15 cellular contexts compared by ENCODE assay signal in genomic region chr4:100721077-100721476, GRCh38.
DNase-seq lines count a peak whose midpoint lies in the region; ATAC-seq and TF ChIP-seq lines count a peak whose summit lies in the region.
"Had no signal": no experiment of that assay in that cellular context is flagged by ENCODE, and none has a peak within 500 bp of the region (broad histone marks: within the 10 kb centered on the region; RNA-seq: fewer than 3 reads in every experiment).

No MANE protein-coding gene starts in this region.

- 37% methylated on average over 2 of the region's 2 CpGs for WGBS in SK-N-SH (ENCODE audit: low lambda C conversion rate)
- 66% methylated on average over 2 of the region's 2 CpGs for whole genome bisulfite sequencing in aorta, 2 donors

- DNase-seq in NCI-H82 (lab: John Stamatoyannopoulos, UW) (peak; percentile 2), NCI-H82 treated with DMSO at 0.1 percent for 48 hours (lab: John Stamatoyannopoulos, UW; ENCODE audit: unreplicated experiment) (no peak), NAMALWA (ENCODE audit: low spot score) (peak; percentile 3), SK-N-SH (no peak), putamen (ENCODE audit: low spot score) (peak; percentile 50), aorta (no peak), ascending aorta (ENCODE audit: low spot score in 2 of 2) (no peak), coronary artery (ENCODE audit: low spot score) (no peak)
- DNase-seq: 8988T; Karpas-422; NCI-H1417 treated with DMSO at 0.1 percent for 48 hours; NK-92 treated with Interleukin-12 subunit alpha and Interleukin-12 subunit beta, amount 100 ng/mL, for 24 hours; PC-3 had no signal

- no peak overlapping the region for H2AFZ ChIP-seq in SK-N-SH (ENCODE audit: low read depth)

- no peak overlapping the region for H3K9ac ChIP-seq in SK-N-SH
- H3K9ac ChIP-seq: BLaER1 treated with 17β-estradiol and CSF1 and Interleukin-3, amounts not matched to agents 10 nM and 100 nM had no signal

- peak in 1 of 2 experiments; percentile 39; a peak in 2 of 4 replicates for TF ChIP-seq EP300 in SK-N-SH (IDR thresholded peaks at IDR 0.05; ENCODE audit: borderline replicate concordance in 1 of 2, low read depth in 1 of 2, low read length in 1 of 2)

- no peaks in the 10 kb centered on the region for H4K20me1 ChIP-seq in SK-N-SH (ENCODE audit: insufficient read depth)
- H4K20me1 ChIP-seq: BLaER1 treated with 17β-estradiol and CSF1 and Interleukin-3, amounts not matched to agents 10 nM and 100 nM had no signal

- no peak overlapping the region; a peak in 1 of 4 replicates for H3K27ac ChIP-seq in SK-N-SH (ENCODE audit: low read depth in 2 of 2, low read length in 1 of 2)
- H3K27ac ChIP-seq in aorta (ENCODE audit: low read depth in 1 of 2, low read length in 2 of 2) = no peak overlapping the region
- no peak overlapping the region for H3K27ac ChIP-seq in ascending aorta
- H3K27ac ChIP-seq in coronary artery = no peak overlapping the region
- H3K27ac ChIP-seq: BLaER1 treated with 17β-estradiol and CSF1 and Interleukin-3, amounts not matched to agents 10 nM and 100 nM; SK-N-MC had no signal

- TF ChIP-seq CTCF in SK-N-SH (IDR thresholded peaks at IDR 0.05) (no peak), ascending aorta (IDR thresholded peaks at IDR 0.05) (no peak), coronary artery (IDR thresholded peaks at IDR 0.05) (no peak)

- no peaks in the 10 kb centered on the region for H3K79me2 ChIP-seq in SK-N-SH (ENCODE audit: insufficient read depth)

- no peak for ATAC-seq in aorta (ENCODE audit: low FRiP score)
- ATAC-seq: PC-3 had no signal

- H3K4me3 ChIP-seq in SK-N-SH (ENCODE audit: low read depth in 2 of 2, low read length in 1 of 2) (no peak overlapping the region), aorta (ENCODE audit: low read length in 2 of 2) (no peak overlapping the region), ascending aorta (no peak overlapping the region), coronary artery (no peak overlapping the region)
- H3K4me3 ChIP-seq: BLaER1 treated with 17β-estradiol and CSF1 and Interleukin-3, amounts not matched to agents 10 nM and 100 nM; SK-N-MC had no signal

- POLR2A ChIA-PET in SK-N-SH (lab: Yijun Ruan, JAX) = no interaction called here

- intact Hi-C loops in aorta (cut with DNase I) (no loop called here), ascending aorta (cut with DNase I) (no loop called here)

- H3K27me3 ChIP-seq in SK-N-SH (ENCODE audit: insufficient read depth) = no peaks in the 10 kb centered on the region
- no peaks in the 10 kb centered on the region for H3K27me3 ChIP-seq in aorta (ENCODE audit: control insufficient read depth in 1 of 2, insufficient read depth in 2 of 2, low read length in 1 of 2)
- H3K27me3 ChIP-seq in ascending aorta = no peaks in the 10 kb centered on the region
- H3K27me3 ChIP-seq: BLaER1 treated with 17β-estradiol and CSF1 and Interleukin-3, amounts not matched to agents 10 nM and 100 nM had no signal

- no peak for TF ChIP-seq RAD21 in SK-N-SH (IDR thresholded peaks at IDR 0.05; ENCODE audit: low read length)

- no peaks in the 10 kb centered on the region for H3K9me2 ChIP-seq in SK-N-SH

- H3F3A ChIP-seq in SK-N-SH (replicated peaks; ENCODE audit: insufficient read depth) = no peaks in the 10 kb centered on the region

- H3K4me1 ChIP-seq in SK-N-SH (ENCODE audit: control insufficient read depth in 1 of 2, insufficient read depth in 2 of 2, low read depth in 1 of 2, low read length in 1 of 2) (no peaks in the 10 kb centered on the region; a peak in 1 of 4 replicates), aorta (ENCODE audit: control insufficient read depth in 1 of 2, insufficient read depth in 2 of 2, low read length in 2 of 2) (no peaks in the 10 kb centered on the region), ascending aorta (no peaks in the 10 kb centered on the region)
- H3K4me1 ChIP-seq: BLaER1 treated with 17β-estradiol and CSF1 and Interleukin-3, amounts not matched to agents 10 nM and 100 nM had no signal

- no peak overlapping the region for H3K4me2 ChIP-seq in SK-N-SH
- H3K4me2 ChIP-seq: BLaER1 treated with 17β-estradiol and CSF1 and Interleukin-3, amounts not matched to agents 10 nM and 100 nM had no signal

- CTCF ChIA-PET in SK-N-SH (lab: Yijun Ruan, JAX) = no interaction called here

- H3K9me3 ChIP-seq in SK-N-SH = 0 out of 2 replicates have a peak, but pooled peaks cover 10% of the 10 kb centered on the region
- no peaks in the 10 kb centered on the region for H3K9me3 ChIP-seq in aorta (ENCODE audit: control insufficient read depth, low read length)
- no peaks in the 10 kb centered on the region for H3K9me3 ChIP-seq in ascending aorta
- H3K9me3 ChIP-seq: BLaER1 treated with 17β-estradiol and CSF1 and Interleukin-3, amounts not matched to agents 10 nM and 100 nM had no signal

- H3K36me3 ChIP-seq in SK-N-SH (replicated peaks in 1 of 2; ENCODE audit: control insufficient read depth in 1 of 2, insufficient read depth in 2 of 2, low read length in 1 of 2) = no peaks in the 10 kb centered on the region
- no peaks in the 10 kb centered on the region for H3K36me3 ChIP-seq in aorta (ENCODE audit: control insufficient read depth in 1 of 2, insufficient read depth in 2 of 2, low read length in 1 of 2)
- H3K36me3 ChIP-seq in ascending aorta = no peaks in the 10 kb centered on the region
- H3K36me3 ChIP-seq: BLaER1 treated with 17β-estradiol and CSF1 and Interleukin-3, amounts not matched to agents 10 nM and 100 nM had no signal

TF ChIP-seq in SK-N-SH, 30 proteins besides CTCF, POLR2A, EP300 and RAD21:
- TF ChIP-seq PBX3 (IDR thresholded peaks at IDR 0.05) (peak; percentile 26; the same call in 1 of the 2 replicates), TEAD4 (IDR thresholded peaks at IDR 0.05; ENCODE audit: borderline replicate concordance, insufficient read depth) (no peak)

Comparison
In these comparisons a context has a peak if more than half of its experiments do, and no peak if none do; other contexts are left out.
1. DNase-seq: peak in NCI-H82 (single experiment), NAMALWA (single experiment) and putamen (single experiment); none in NCI-H82 treated with DMSO at 0.1 percent for 48 hours (single experiment), SK-N-SH (single experiment), aorta (0 of 2), ascending aorta (0 of 2) and coronary artery (single experiment).